In the genomic region with DNA sequence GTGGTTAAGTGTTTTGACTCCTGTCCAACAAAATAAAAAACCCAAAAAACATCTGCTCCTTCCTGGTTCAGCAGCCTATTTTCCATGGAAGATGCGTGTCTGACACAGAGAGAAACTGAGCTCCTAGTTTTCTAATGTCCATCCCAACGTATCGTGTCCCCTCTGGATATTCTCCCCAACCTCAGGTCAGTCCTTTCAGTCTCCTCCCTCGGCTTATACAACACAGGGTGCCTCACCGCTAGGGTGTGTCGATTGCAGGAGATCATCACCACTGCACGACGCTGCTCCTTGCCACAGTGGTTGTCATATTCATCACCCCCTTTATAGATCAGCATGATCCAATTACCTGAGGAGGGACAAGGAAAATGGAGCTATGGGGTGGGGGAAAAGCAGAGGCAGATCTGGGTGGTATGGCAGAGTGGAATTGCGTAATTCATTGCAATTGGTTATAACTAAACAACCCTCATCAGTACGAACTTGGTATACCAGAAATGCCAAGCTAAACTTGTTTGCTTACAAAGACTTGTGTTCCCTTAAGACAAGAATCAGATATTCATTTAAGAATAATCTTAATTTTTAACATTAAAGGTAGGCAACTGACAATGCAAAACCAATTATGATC, we compare ENCODE assay signal across 21 cellular contexts. TPM values are rescaled to one million over a fixed set of nuclear protein-coding genes. Genes with fewer than 3 reads are reported as not detected.
DNase-seq lines count a peak whose midpoint lies in the region; ATAC-seq, FAIRE-seq and TF ChIP-seq lines count a peak whose summit lies in the region.
"Had no signal": no experiment of that assay in that cellular context is flagged by ENCODE, and none has a peak within 500 bp of the region (broad histone marks: within the 10 kb centered on the region; RNA-seq: fewer than 3 reads in every experiment).

No MANE protein-coding gene starts in this region.

- H3K27ac Mint-ChIP-seq in GM23338, result no peak overlapping the region
- H3K27ac Mint-ChIP-seq in activated naive CD8-positive, alpha-beta T cell, result peak overlapping the region; percentile 77
- peak overlapping the region; percentile 31 for H3K27ac Mint-ChIP-seq in stimulated activated naive B cell treated with anti-CD40 and anti-IgM and Interleukin-4, amounts not matched to agents 10 μg/mL and 1 μg/mL and 100 μg/mL, for 72 hours

- no peak overlapping the region for H3K18ac ChIP-seq in mesenchymal stem cell (ENCODE audit: low read depth in 1 of 2, low read length in 2 of 2)

- H3K14ac ChIP-seq in mesenchymal stem cell (ENCODE audit: low read length in 2 of 2), result no peak overlapping the region

- no peak for TF ChIP-seq EP300 in HepG2 (IDR thresholded peaks at IDR 0.05; ENCODE audit: low read depth in 2 of 2, low read length in 2 of 2)
- TF ChIP-seq EP300 in HepG2 (CRISPR knock-in tag; IDR thresholded peaks at IDR 0.05; ENCODE audit: borderline replicate concordance), result no peak

- no peak overlapping the region for H2BK15ac ChIP-seq in mesenchymal stem cell (ENCODE audit: low read depth, poor library complexity, severe bottlenecking)

- no peak overlapping the region for H2BK12ac ChIP-seq in mesenchymal stem cell (ENCODE audit: low read length in 2 of 2)

- H3K36me3 ChIP-seq in HepG2 (replicated peaks in 1 of 2; ENCODE audit: control insufficient read depth in 1 of 2, insufficient read depth in 2 of 2, low read length in 2 of 2) (peaks cover 18 to 46% of the 10 kb centered on the region in 2 experiments), right lobe of liver (peaks cover 0 to 47% (median 19%) of the 10 kb centered on the region in 4 donors), GM23338 (ENCODE audit: insufficient read depth) (peaks cover 49% of the 10 kb centered on the region), smooth muscle cell (ENCODE audit: low read depth) (peaks cover 8% of the 10 kb centered on the region), mesenchymal stem cell (ENCODE audit: control insufficient read depth in 1 of 2, insufficient read depth in 2 of 2, low read depth in 1 of 2, low read length in 2 of 2) (peaks cover 21 to 59% of the 10 kb centered on the region in 2 experiments)

- CTCF ChIA-PET in HepG2 (lab: Yijun Ruan, JAX; ENCODE audit: low intra/inter-chr PET ratio, low total read pairs), result no interaction called here

- peaks cover 29% of the 10 kb centered on the region for H3K79me2 ChIP-seq in HepG2 (ENCODE audit: insufficient read depth, low read length)
- peaks cover 36% of the 10 kb centered on the region for H3K79me2 ChIP-seq in GM23338 (replicated peaks; ENCODE audit: insufficient read depth)
- H3K79me2 ChIP-seq in smooth muscle cell (ENCODE audit: low read depth), result peaks cover 38% of the 10 kb centered on the region

- DNase-seq in HepG2 (ENCODE audit: low spot score) (no peak), right lobe of liver (no peak), GM23338 (ENCODE audit: low spot score) (peak; percentile 30), smooth muscle cell (lab: John Stamatoyannopoulos, UW; ENCODE audit: unreplicated experiment) (no peak), mesenchymal stem cell (no peak), islet precursor cell (no peak)
- no peak for DNase-seq in stimulated activated naive B cell treated with anti-CD40 and anti-IgM and Interleukin-4, amounts not matched to agents 10 μg/mL and 1 μg/mL and 100 μg/mL, for 72 hours
- DNase-seq: ACHN, C1 segment of cervical spinal cord, DMS153, GF-D8, NCI-H1417 treated with DMSO at 0.1 percent for 48 hours, NCI-H187 treated with DMSO at 0.1 percent for 48 hours, NCI-H2227 treated with DMSO at 0.1 percent for 48 hours, NCI-H524, PC-9, SIG-M5 had no signal

- TF ChIP-seq POLR2A in HepG2 (IDR thresholded peaks at IDR 0.05; ENCODE audit: insufficient read depth in 1 of 2, low read depth in 2 of 2, low read length in 2 of 2), result no peak
- TF ChIP-seq POLR2A in right lobe of liver (IDR thresholded peaks at IDR 0.05), result no peak

- H2AFZ ChIP-seq in HepG2 (ENCODE audit: low read length) (no peak overlapping the region), GM23338 (no peak overlapping the region), smooth muscle cell (ENCODE audit: low read depth) (no peak overlapping the region), mesenchymal stem cell (ENCODE audit: low read depth, low read length) (no peak overlapping the region)
- H2AFZ ChIP-seq: PC-9 had no signal

- H3K27me3 ChIP-seq in HepG2 (ENCODE audit: control insufficient read depth in 1 of 2, insufficient read depth in 2 of 2, low read length in 2 of 2) (no peaks in the 10 kb centered on the region; a peak in 1 of 5 replicates), right lobe of liver (no peaks in the 10 kb centered on the region), GM23338 (ENCODE audit: insufficient read depth) (no peaks in the 10 kb centered on the region), smooth muscle cell (ENCODE audit: low read depth) (no peaks in the 10 kb centered on the region), mesenchymal stem cell (ENCODE audit: control insufficient read depth in 1 of 2, insufficient read depth in 1 of 2, low read length in 2 of 2) (no peaks in the 10 kb centered on the region)

- H3K9me3 ChIP-seq in HepG2 (ENCODE audit: low read length), result no peaks in the 10 kb centered on the region
- H3K9me3 ChIP-seq in right lobe of liver, result no peaks in the 10 kb centered on the region
- no peaks in the 10 kb centered on the region for H3K9me3 ChIP-seq in smooth muscle cell (replicated peaks; ENCODE audit: low read depth)
- no peaks in the 10 kb centered on the region for H3K9me3 ChIP-seq in mesenchymal stem cell (ENCODE audit: control insufficient read depth, low read length)

- H3K27ac ChIP-seq in HepG2 (ENCODE audit: extremely low read length, insufficient read depth, low read length) (no peak overlapping the region), right lobe of liver (no peak overlapping the region), GM23338 (ENCODE audit: low read depth) (peak overlapping the region; percentile 45; the same call in 1 of the 2 replicates), smooth muscle cell (ENCODE audit: low read depth) (no peak overlapping the region), mesenchymal stem cell (ENCODE audit: low read length, poor library complexity, severe bottlenecking) (no peak overlapping the region)
- H3K27ac ChIP-seq: KMS-11, PC-9, RWPE1 had no signal

- no peaks in the 10 kb centered on the region for H4K20me1 ChIP-seq in HepG2 (ENCODE audit: insufficient read depth, low read length)
- H4K20me1 ChIP-seq in GM23338 (replicated peaks; ENCODE audit: insufficient read depth), result peaks cover 45% of the 10 kb centered on the region
- H4K20me1 ChIP-seq in smooth muscle cell (ENCODE audit: low read depth), result peaks cover 17% of the 10 kb centered on the region

- no TSS peak for BruUV-seq in HepG2 (replicated peaks; lab: Mats Ljungman, UMichigan)

- no peak overlapping the region for H3K4me3 ChIP-seq in HepG2 (replicated peaks in 1 of 3; ENCODE audit: insufficient read depth in 1 of 3, low read depth in 2 of 3, low read length in 3 of 3)
- H3K4me3 ChIP-seq in right lobe of liver, result no peak overlapping the region
- H3K4me3 ChIP-seq in GM23338, result no peak overlapping the region
- H3K4me3 ChIP-seq in smooth muscle cell, result no peak overlapping the region
- no peak overlapping the region for H3K4me3 ChIP-seq in mesenchymal stem cell (ENCODE audit: insufficient read depth in 1 of 2, low read depth in 1 of 2, low read length in 2 of 2)
- H3K4me3 ChIP-seq: PC-9 had no signal

- TF ChIP-seq CTCF in HepG2 (CRISPR knock-in tag; IDR thresholded peaks at IDR 0.05) (no peak), right lobe of liver (IDR thresholded peaks at IDR 0.05) (no peak), GM23338 (conservative IDR thresholded peaks at IDR 0.05; ENCODE audit: low read depth in 2 of 2) (peak in 1 of 2 experiments; percentile 8; a peak in 1 of 4 replicates), smooth muscle cell (IDR thresholded peaks at IDR 0.05; ENCODE audit: borderline replicate concordance, insufficient read depth, poor library complexity, severe bottlenecking) (no peak)

- no peaks in the 10 kb centered on the region for H3K9me2 ChIP-seq in GM23338 (ENCODE audit: insufficient read depth)

- H3K36me3 Mint-ChIP-seq in GM23338 (ENCODE audit: low read depth), result peaks cover 60% of the 10 kb centered on the region
- peaks cover 5% of the 10 kb centered on the region for H3K36me3 Mint-ChIP-seq in activated naive CD8-positive, alpha-beta T cell
- H3K36me3 Mint-ChIP-seq in stimulated activated naive B cell treated with anti-CD40 and anti-IgM and Interleukin-4, amounts not matched to agents 10 μg/mL and 1 μg/mL and 100 μg/mL, for 72 hours, result peaks cover 38 to 44% of the 10 kb centered on the region in 2 donors

- H2BK5ac ChIP-seq in mesenchymal stem cell (ENCODE audit: low read depth, low read length, poor library complexity, severe bottlenecking), result no peak overlapping the region

- TF ChIP-seq RAD21 in HepG2 (CRISPR knock-in tag; IDR thresholded peaks at IDR 0.05), result no peak

- POLR2A ChIA-PET in HepG2 (lab: Yijun Ruan, JAX), result no interaction called here

- no peak for FAIRE-seq in HepG2 (lab: Jason Lieb, UNC)

- H3K9ac ChIP-seq in HepG2 (ENCODE audit: insufficient read depth, low read depth, low read length) (no peak overlapping the region), smooth muscle cell (ENCODE audit: low read depth) (no peak overlapping the region), mesenchymal stem cell (ENCODE audit: low read length) (no peak overlapping the region)
- H3K9ac ChIP-seq: KMS-11 had no signal

- no peak overlapping the region for H3K23ac ChIP-seq in mesenchymal stem cell (ENCODE audit: low read length in 2 of 2)

- H3K27me3 Mint-ChIP-seq in GM23338 (ENCODE audit: insufficient read depth, low read depth, poor library complexity), result peaks cover 5% of the 10 kb centered on the region
- no peaks in the 10 kb centered on the region for H3K27me3 Mint-ChIP-seq in activated naive CD8-positive, alpha-beta T cell
- H3K27me3 Mint-ChIP-seq in stimulated activated naive B cell treated with anti-CD40 and anti-IgM and Interleukin-4, amounts not matched to agents 10 μg/mL and 1 μg/mL and 100 μg/mL, for 72 hours, result no peaks in the 10 kb centered on the region

- H3K4me1 ChIP-seq in HepG2 (ENCODE audit: insufficient read depth, low read length) (peaks cover 22% of the 10 kb centered on the region), right lobe of liver (peaks cover 0 to 25% (median 9%) of the 10 kb centered on the region in 4 donors), GM23338 (ENCODE audit: insufficient read depth) (peaks cover 12% of the 10 kb centered on the region), smooth muscle cell (ENCODE audit: low read depth) (peaks cover 7% of the 10 kb centered on the region), mesenchymal stem cell (ENCODE audit: control insufficient read depth, insufficient read depth, low read depth, low read length) (no peaks in the 10 kb centered on the region)

- ATAC-seq in HepG2 (no peak), right lobe of liver (no peak), GM23338 (peak; percentile 27)
- ATAC-seq in stimulated activated naive B cell treated with anti-CD40 and anti-IgM and Interleukin-4, amounts not matched to agents 10 μg/mL and 1 μg/mL and 100 μg/mL, for 72 hours (replicated peaks), result no peak
- ATAC-seq: SK-N-SH treated with all-trans-retinoic acid at 6 μM for 48 hours had no signal

- peaks cover 18% of the 10 kb centered on the region for H3K4me1 Mint-ChIP-seq in GM23338
- H3K4me1 Mint-ChIP-seq in activated naive CD8-positive, alpha-beta T cell (ENCODE audit: low read depth), result peaks cover 25% of the 10 kb centered on the region
- peaks cover 21 to 35% of the 10 kb centered on the region in 2 donors for H3K4me1 Mint-ChIP-seq in stimulated activated naive B cell treated with anti-CD40 and anti-IgM and Interleukin-4, amounts not matched to agents 10 μg/mL and 1 μg/mL and 100 μg/mL, for 72 hours

- H3K4me2 ChIP-seq in HepG2 (ENCODE audit: low read depth, low read length) (no peak overlapping the region), GM23338 (no peak overlapping the region), smooth muscle cell (no peak overlapping the region), mesenchymal stem cell (ENCODE audit: low read length, poor library complexity, severe bottlenecking) (no peak overlapping the region)
- H3K4me2 ChIP-seq: KMS-11, PC-9 had no signal

- no peak overlapping the region for H4K91ac ChIP-seq in mesenchymal stem cell (ENCODE audit: low read length)

- WGBS in HepG2 (ENCODE audit: low lambda C conversion rate), result 96% methylated on average over 10 of the region's 10 CpGs
- WGBS in right lobe of liver (ENCODE audit: insufficient coverage, low coverage, low lambda C conversion rate, missing lambda C conversion rate), result 87% methylated on average over 8 of the region's 10 CpGs
- WGBS in smooth muscle cell (ENCODE audit: low lambda C conversion rate), result 96% methylated on average over 10 of the region's 10 CpGs
- 98% methylated on average over 8 of the region's 10 CpGs for WGBS in mesenchymal stem cell

- peaks cover 18% of the 10 kb centered on the region for H3K79me1 ChIP-seq in mesenchymal stem cell (replicated peaks; ENCODE audit: low read length, poor library complexity, severe bottlenecking)

- H3K4me3 Mint-ChIP-seq in GM23338, result no peak overlapping the region
- H3K4me3 Mint-ChIP-seq in activated naive CD8-positive, alpha-beta T cell, result no peak overlapping the region
- no peak overlapping the region for H3K4me3 Mint-ChIP-seq in stimulated activated naive B cell treated with anti-CD40 and anti-IgM and Interleukin-4, amounts not matched to agents 10 μg/mL and 1 μg/mL and 100 μg/mL, for 72 hours

- H3K9me3 Mint-ChIP-seq in GM23338, result no peaks in the 10 kb centered on the region
- no peaks in the 10 kb centered on the region for H3K9me3 Mint-ChIP-seq in activated naive CD8-positive, alpha-beta T cell (ENCODE audit: low read depth)
- H3K9me3 Mint-ChIP-seq in stimulated activated naive B cell treated with anti-CD40 and anti-IgM and Interleukin-4, amounts not matched to agents 10 μg/mL and 1 μg/mL and 100 μg/mL, for 72 hours, result no peaks in the 10 kb centered on the region

- H2BK120ac ChIP-seq in mesenchymal stem cell (ENCODE audit: low read depth, low read length), result no peak overlapping the region

- no peak overlapping the region for H4K8ac ChIP-seq in mesenchymal stem cell (ENCODE audit: low read length)

- no peak overlapping the region for H3K4ac ChIP-seq in mesenchymal stem cell (ENCODE audit: low read depth in 1 of 2, low read length in 2 of 2)

- no peak overlapping the region for H2AK5ac ChIP-seq in mesenchymal stem cell (ENCODE audit: low read length, severe bottlenecking)

- peaks cover 59% of the 10 kb centered on the region for H3F3A ChIP-seq in GM23338 (replicated peaks; ENCODE audit: low read depth)
- H3F3A ChIP-seq in smooth muscle cell (ENCODE audit: low read depth), result peaks cover 4% of the 10 kb centered on the region

- in situ Hi-C loops in HepG2 (cut with HindIII; ENCODE audit: extremely low pct_ligation_motif_present, low pct_unique_long_range_greater_than_20kb), result loop anchor here (25.0 kb wide), 1 partner anchor 94 kb away; no protein-coding TSS in a partner anchor

- intact Hi-C loops in HepG2 (cut with micrococcal nuclease; ENCODE audit: unreplicated experiment) (no loop called here), right lobe of liver (cut with DNase I) (no loop called here)

RNA-seq across cellular contexts. Expression of a gene that starts 5.8 kb away (rescaled TPM):
- 68.5 and 127 TPM in 2 replicates for total RNA-seq in HepG2 (2016; rRNA removed; fragmentation: Illumina TruSeq; extraction: Trizol)
- 36.4 and 46.3 TPM in 2 replicates for total RNA-seq in HepG2 (2016; cell fraction: cytosol; rRNA removed; fragmentation: Illumina TruSeq; extraction: Trizol; ENCODE audit: low read depth)
- 82.3 and 126 TPM in 2 replicates for total RNA-seq in HepG2 (2016; cell fraction: insoluble cytoplasmic fraction; rRNA removed; fragmentation: Illumina TruSeq; extraction: Trizol)
- 62.4 and 64.9 TPM in 2 replicates for total RNA-seq in HepG2 (2016; cell fraction: membrane; rRNA removed; fragmentation: Illumina TruSeq; extraction: Trizol)
- total RNA-seq in HepG2 (2016; cell fraction: nucleus; rRNA removed; fragmentation: Illumina TruSeq; extraction: Trizol), result 126 and 143 TPM in 2 replicates
- 90.5 and 98.2 TPM in 2 replicates for polyA plus RNA-seq in HepG2 (2011; rRNA removed)
- 61.4 and 84.5 TPM in 2 replicates for polyA plus RNA-seq in HepG2 (2011; cell fraction: cytosol; rRNA removed)
- 91.0 and 114 TPM in 2 replicates for polyA plus RNA-seq in HepG2 (2011; cell fraction: nucleus; rRNA removed)
- 68.5 and 69.2 TPM in 2 replicates for polyA plus RNA-seq in HepG2 (2012)
- 22.0 and 27.6 TPM in 2 replicates for polyA plus RNA-seq in HepG2 (2016; cell fraction: cytosol; fragmentation: Illumina TruSeq; extraction: Trizol; ENCODE audit: low read depth)
- 60.7 and 70.5 TPM in 2 replicates for polyA plus RNA-seq in HepG2 (2016; cell fraction: insoluble cytoplasmic fraction; fragmentation: Illumina TruSeq; extraction: Trizol; ENCODE audit: low read depth)
- polyA plus RNA-seq in HepG2 (2016; cell fraction: membrane; fragmentation: Illumina TruSeq; extraction: Trizol; ENCODE audit: low read depth), result 40.1 and 44.7 TPM in 2 replicates
- polyA plus RNA-seq in HepG2 (2016; cell fraction: nucleus; fragmentation: Illumina TruSeq; extraction: Trizol; ENCODE audit: insufficient read depth, low read depth), result 178 and 205 TPM in 2 replicates
- polyA minus RNA-seq in HepG2 (2011; rRNA and poly(A)+ RNA removed; ENCODE audit: low replicate concordance), result 167 and 331 TPM in 2 replicates
- polyA minus RNA-seq in HepG2 (2011; cell fraction: cytosol; rRNA and poly(A)+ RNA removed), result 67.1 and 75.4 TPM in 2 replicates
- polyA minus RNA-seq in HepG2 (2011; cell fraction: nucleus; rRNA and poly(A)+ RNA removed), result 64.4 and 78.3 TPM in 2 replicates
- 10 to 100 TPM; 45.5 to 82.2 (median 69.1) TPM for total RNA-seq in right lobe of liver
- 66.8 and 103 TPM in 2 replicates for total RNA-seq in GM23338 (2014; rRNA removed; shearing (Covaris generic))
- 147 and 159 TPM in 2 replicates for polyA plus RNA-seq in GM23338 (2016; fragmentation: Nextera tagmentation; extraction: Ambion mirVana)
- 71.2 and 106 TPM in 2 replicates for total RNA-seq in smooth muscle cell
- polyA plus RNA-seq in smooth muscle cell, result 49.8 and 67.2 TPM in 2 replicates
- polyA plus RNA-seq in mesenchymal stem cell (2013, experiment 1 of 2), result 209 TPM
- polyA plus RNA-seq in mesenchymal stem cell (2013, experiment 2 of 2), result 208 TPM

RNA-seq across cellular contexts. Expression of a gene that starts 29.4 kb away (rescaled TPM):
- total RNA-seq in HepG2 (2016; rRNA removed; fragmentation: Illumina TruSeq; extraction: Trizol) (9.4 and 12.5 TPM in 2 replicates), right lobe of liver (10 to 100 TPM in 1 of 6 experiments, 1 to 10 TPM in 5; 3.3 to 15.0 (median 7.4) TPM), smooth muscle cell (48.8 and 67.6 TPM in 2 replicates)
- 3.5 and 4.3 TPM in 2 replicates for total RNA-seq in HepG2 (2016; cell fraction: cytosol; rRNA removed; fragmentation: Illumina TruSeq; extraction: Trizol; ENCODE audit: low read depth)
- 9.1 and 10.8 TPM in 2 replicates for total RNA-seq in HepG2 (2016; cell fraction: insoluble cytoplasmic fraction; rRNA removed; fragmentation: Illumina TruSeq; extraction: Trizol)
- total RNA-seq in HepG2 (2016; cell fraction: membrane; rRNA removed; fragmentation: Illumina TruSeq; extraction: Trizol), result 15.0 and 16.0 TPM in 2 replicates
- 6.0 and 10.3 TPM in 2 replicates for total RNA-seq in HepG2 (2016; cell fraction: nucleus; rRNA removed; fragmentation: Illumina TruSeq; extraction: Trizol)
- polyA plus RNA-seq in HepG2 (2011; rRNA removed) (35.0 and 36.6 TPM in 2 replicates), GM23338 (2016; fragmentation: Nextera tagmentation; extraction: Ambion mirVana) (252 and 303 TPM in 2 replicates), smooth muscle cell (23.1 and 24.1 TPM in 2 replicates)
- polyA plus RNA-seq in HepG2 (2011; cell fraction: cytosol; rRNA removed), result 18.0 and 18.2 TPM in 2 replicates
- polyA plus RNA-seq in HepG2 (2011; cell fraction: nucleus; rRNA removed), result 92.3 and 99.0 TPM in 2 replicates
- polyA plus RNA-seq in HepG2 (2012), result 12.2 and 13.4 TPM in 2 replicates
- polyA plus RNA-seq in HepG2 (2016; cell fraction: cytosol; fragmentation: Illumina TruSeq; extraction: Trizol; ENCODE audit: low read depth), result 2.5 and 3.8 TPM in 2 replicates
- polyA plus RNA-seq in HepG2 (2016; cell fraction: insoluble cytoplasmic fraction; fragmentation: Illumina TruSeq; extraction: Trizol; ENCODE audit: low read depth), result 7.7 and 13.3 TPM in 2 replicates
- polyA plus RNA-seq in HepG2 (2016; cell fraction: membrane; fragmentation: Illumina TruSeq; extraction: Trizol; ENCODE audit: low read depth), result 10.0 and 11.8 TPM in 2 replicates
- 21.0 and 24.1 TPM in 2 replicates for polyA plus RNA-seq in HepG2 (2016; cell fraction: nucleus; fragmentation: Illumina TruSeq; extraction: Trizol; ENCODE audit: insufficient read depth, low read depth)
- 15.0 and 39.5 TPM in 2 replicates for polyA minus RNA-seq in HepG2 (2011; rRNA and poly(A)+ RNA removed; ENCODE audit: low replicate concordance)
- polyA minus RNA-seq in HepG2 (2011; cell fraction: cytosol; rRNA and poly(A)+ RNA removed), result 12.2 and 13.7 TPM in 2 replicates
- polyA minus RNA-seq in HepG2 (2011; cell fraction: nucleus; rRNA and poly(A)+ RNA removed), result 9.3 and 12.3 TPM in 2 replicates
- 1,003 and 1,069 TPM in 2 replicates for total RNA-seq in GM23338 (2014; rRNA removed; shearing (Covaris generic))
- 40.7 TPM for polyA plus RNA-seq in mesenchymal stem cell (2013, experiment 1 of 2)
- polyA plus RNA-seq in mesenchymal stem cell (2013, experiment 2 of 2), result 40.7 TPM

RNA-seq across cellular contexts. Expression of a gene that starts 45.7 kb away (rescaled TPM):
- total RNA-seq in HepG2 (2016; rRNA removed; fragmentation: Illumina TruSeq; extraction: Trizol) (1.2 and 1.6 TPM in 2 replicates), right lobe of liver (1 to 10 TPM; 1.3 to 2.7 (median 1.6) TPM), smooth muscle cell (1.2 and 1.6 TPM in 2 replicates)
- total RNA-seq in HepG2 (2016; cell fraction: cytosol; rRNA removed; fragmentation: Illumina TruSeq; extraction: Trizol; ENCODE audit: low read depth), result 1.3 TPM in 1 of 2 replicates, not detected in the other
- total RNA-seq in HepG2 (2016; cell fraction: insoluble cytoplasmic fraction; rRNA removed; fragmentation: Illumina TruSeq; extraction: Trizol), result 0.91 and 1.3 TPM in 2 replicates
- 0.87 and 1.3 TPM in 2 replicates for total RNA-seq in HepG2 (2016; cell fraction: membrane; rRNA removed; fragmentation: Illumina TruSeq; extraction: Trizol)
- total RNA-seq in HepG2 (2016; cell fraction: nucleus; rRNA removed; fragmentation: Illumina TruSeq; extraction: Trizol), result 1.4 and 1.8 TPM in 2 replicates
- polyA plus RNA-seq in HepG2 (2011; rRNA removed) (0.51 and 1.7 TPM in 2 replicates), GM23338 (2016; fragmentation: Nextera tagmentation; extraction: Ambion mirVana) (6.0 and 7.9 TPM in 2 replicates), smooth muscle cell (0.70 TPM in 1 of 2 replicates, not detected in the other)
- polyA plus RNA-seq in HepG2 (2011; cell fraction: cytosol; rRNA removed), result 0.52 and 0.58 TPM in 2 replicates
- 0.66 and 1.4 TPM in 2 replicates for polyA plus RNA-seq in HepG2 (2011; cell fraction: nucleus; rRNA removed)
- 0.49 and 0.91 TPM in 2 replicates for polyA plus RNA-seq in HepG2 (2012)
- polyA plus RNA-seq in HepG2 (2016; cell fraction: cytosol; fragmentation: Illumina TruSeq; extraction: Trizol; ENCODE audit: low read depth), result 0.19 and 0.29 TPM in 2 replicates
- polyA plus RNA-seq in HepG2 (2016; cell fraction: insoluble cytoplasmic fraction; fragmentation: Illumina TruSeq; extraction: Trizol; ENCODE audit: low read depth), result 1.1 and 1.9 TPM in 2 replicates
- polyA plus RNA-seq in HepG2 (2016; cell fraction: membrane; fragmentation: Illumina TruSeq; extraction: Trizol; ENCODE audit: low read depth), result 1.2 TPM in 2 replicates
- polyA plus RNA-seq in HepG2 (2016; cell fraction: nucleus; fragmentation: Illumina TruSeq; extraction: Trizol; ENCODE audit: insufficient read depth, low read depth), result 0.57 and 1.5 TPM in 2 replicates
- polyA minus RNA-seq in HepG2 (2011; rRNA and poly(A)+ RNA removed; ENCODE audit: low replicate concordance), result 0.56 and 1.6 TPM in 2 replicates
- 0.69 TPM in 1 of 2 replicates, not detected in the other for polyA minus RNA-seq in HepG2 (2011; cell fraction: cytosol; rRNA and poly(A)+ RNA removed)
- 0.64 and 0.87 TPM in 2 replicates for polyA minus RNA-seq in HepG2 (2011; cell fraction: nucleus; rRNA and poly(A)+ RNA removed)
- 5.1 and 8.0 TPM in 2 replicates for total RNA-seq in GM23338 (2014; rRNA removed; shearing (Covaris generic))
- 0.64 TPM for polyA plus RNA-seq in mesenchymal stem cell (2013, experiment 1 of 2)
- polyA plus RNA-seq in mesenchymal stem cell (2013, experiment 2 of 2), result 0.63 TPM

Comparison
In these comparisons a context has a peak if more than half of its experiments do, and no peak if none do; other contexts are left out.
1. RNA of a gene that starts 29.4 kb away (total RNA-seq): 1,003 to 1,069 TPM in GM23338; 48.8 to 67.6 TPM in smooth muscle cell, 3.5 to 16.0 TPM in HepG2 and 3.3 to 15.0 TPM in right lobe of liver; every median in the first group is over 10 times any median in the second.